27 cellular contexts compared by ENCODE assay signal in genomic region chr1:48028218-48028804, GRCh38. TPM values are rescaled to one million over a fixed set of nuclear protein-coding genes. Genes with fewer than 3 reads are reported as not detected.
DNase-seq lines count a peak whose midpoint lies in the region; ATAC-seq and TF ChIP-seq lines count a peak whose summit lies in the region.
"Had no signal": no experiment of that assay in that cellular context is flagged by ENCODE, and none has a peak within 500 bp of the region (broad histone marks: within the 10 kb centered on the region; RNA-seq: fewer than 3 reads in every experiment).

No MANE protein-coding gene starts in this region.

- H3K36me3 ChIP-seq in RWPE2 (ENCODE audit: low read depth): no peaks in the 10 kb centered on the region

- H3K4me1 ChIP-seq in RWPE2 (ENCODE audit: insufficient read depth, poor library complexity, severe bottlenecking) (no peaks in the 10 kb centered on the region), foreskin keratinocyte (peaks cover 4% of the 10 kb centered on the region)
- H3K4me1 ChIP-seq: Caco-2 had no signal

- DNase-seq in RWPE2 (ENCODE audit: low spot score) (no peak), coronary artery (ENCODE audit: low spot score) (peak; percentile 52), foreskin keratinocyte (peak in 1 of 2 donors; percentile 37), mesenteric fat pad (ENCODE audit: low spot score) (peak; percentile 53), caudate nucleus (lab: John Stamatoyannopoulos, UW) (no peak), HCEC 1CT (no peak), SKM-1 (lab: John Stamatoyannopoulos, UW; ENCODE audit: unreplicated experiment) (no peak)
- DNase-seq: C1 segment of cervical spinal cord; Caco-2; CD8-positive, alpha-beta T cell; GM23248; Karpas-422; NCI-H1092; NCI-H1417 treated with DMSO at 0.1 percent for 48 hours; NCI-H1694 treated with DMSO at 0.1 percent for 48 hours; NCI-H2081; NCI-H2171 treated with DMSO at 0.1 percent for 48 hours; NCI-H345; NCI-H510A treated with DMSO at 0.1 percent for 48 hours; PC-9; SHP77 had no signal

- H3K4me3 ChIP-seq in RWPE2 (ENCODE audit: severe bottlenecking) (no peak overlapping the region), coronary artery (no peak overlapping the region)
- H3K4me3 ChIP-seq: GM23248, PC-9 had no signal

- ATAC-seq in RWPE2 (ENCODE audit: low read depth): peak; percentile 37; the same call in 1 of the 3 replicates
- ATAC-seq in foreskin keratinocyte: peak; percentile 57
- ATAC-seq in HG03432 (IDR thresholded peaks at IDR 0.05; ENCODE audit: unreplicated experiment): no peak
- ATAC-seq: CD8-positive, alpha-beta T cell; HCT116; HepG2 had no signal

- no peak for TF ChIP-seq CTCF in RWPE2 (IDR thresholded peaks at IDR 0.05; ENCODE audit: poor library complexity, severe bottlenecking)
- TF ChIP-seq CTCF in coronary artery (IDR thresholded peaks at IDR 0.05): no peak
- no peak for TF ChIP-seq CTCF in foreskin keratinocyte (conservative IDR thresholded peaks at IDR 0.05)

- H3K27me3 ChIP-seq in RWPE2 (ENCODE audit: insufficient read depth, poor library complexity, severe bottlenecking): no peaks in the 10 kb centered on the region
- H3K27me3 ChIP-seq in foreskin keratinocyte: no peaks in the 10 kb centered on the region

- no peak overlapping the region for H3K27ac ChIP-seq in RWPE2 (ENCODE audit: poor library complexity, severe bottlenecking)
- no peak overlapping the region for H3K27ac ChIP-seq in coronary artery
- no peak overlapping the region for H3K27ac ChIP-seq in foreskin keratinocyte
- no peak overlapping the region for H3K27ac ChIP-seq in caudate nucleus (ENCODE audit: low read depth, low read length)
- H3K27ac ChIP-seq: GM23248, PC-9 had no signal

- no peaks in the 10 kb centered on the region for H3K9me3 ChIP-seq in RWPE2 (ENCODE audit: severe bottlenecking)
- H3K9me3 ChIP-seq: Caco-2 had no signal

RNA-seq across cellular contexts. Expression of gene TRABD2B, which starts 31.1 kb away (rescaled TPM):
- 0.25 and 0.41 TPM in 2 replicates for total RNA-seq in foreskin keratinocyte
- polyA plus RNA-seq in foreskin keratinocyte: 0.33 and 0.53 TPM in 2 replicates
- 2.3 TPM for total RNA-seq in mesenteric fat pad
- total RNA-seq: A673; CD8-positive, alpha-beta T cell; GM23248; HepG2; HT1080; PC-9; RPMI7951 had no signal
- polyA plus RNA-seq: GM23248 had no signal

Comparison
In these comparisons a context has a peak if more than half of its experiments do, and no peak if none do; other contexts are left out.
1. DNase-seq: peak in coronary artery (single experiment) and mesenteric fat pad (single experiment); none in RWPE2 (single experiment), caudate nucleus (0 of 61), HCEC 1CT (single experiment) and SKM-1 (single experiment).